Comparison of ENCODE assay signal across 9 cellular contexts in the genomic region with DNA sequence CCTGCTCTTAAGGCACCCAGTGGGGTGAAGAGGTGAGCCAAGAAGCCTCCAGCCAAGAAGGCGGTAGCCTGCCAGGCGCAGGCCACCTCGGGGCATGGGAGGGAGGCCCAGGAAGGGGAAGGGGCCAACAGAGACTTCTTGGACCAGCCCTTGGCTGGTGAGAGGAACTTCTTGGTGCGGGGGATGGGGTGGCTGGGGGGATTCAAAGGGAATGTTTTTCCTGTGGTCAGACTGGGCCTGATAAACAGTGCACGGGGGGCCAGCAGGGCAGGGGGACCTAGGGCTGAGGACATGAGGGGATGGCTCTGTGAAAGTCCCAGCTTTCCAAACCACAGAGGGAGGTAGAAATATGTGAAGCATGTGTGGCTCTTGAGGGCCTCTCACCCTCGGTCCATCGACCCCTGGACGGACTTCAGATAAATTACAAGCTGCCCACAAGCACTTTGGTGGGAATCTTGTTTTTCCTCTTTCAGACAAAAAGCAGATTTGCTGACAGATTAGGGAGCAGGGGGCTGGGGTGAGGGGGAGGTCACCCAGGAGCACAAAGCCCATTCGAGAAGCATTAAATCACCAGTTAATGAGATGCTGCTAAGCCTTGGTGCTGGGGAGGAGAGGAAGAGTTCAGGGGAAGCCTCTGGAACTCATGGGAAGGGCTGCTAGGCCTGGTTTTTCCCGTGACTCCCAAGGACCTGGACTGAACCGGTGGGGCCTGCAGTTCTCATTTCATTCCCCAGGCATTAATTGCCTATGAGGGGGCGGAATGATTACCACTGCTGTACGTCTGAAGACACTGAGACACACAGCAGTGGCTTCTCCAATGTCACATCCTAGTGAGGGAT. TPM values are rescaled to one million over a fixed set of nuclear protein-coding genes. Genes with fewer than 3 reads are reported as not detected.
A peak's percentile ranks its signal among the peaks of the same experiment; 100 is the strongest.
DNase-seq lines count a peak whose midpoint lies in the region; ATAC-seq, FAIRE-seq and TF ChIP-seq lines count a peak whose summit lies in the region.
"Had no signal": no experiment of that assay in that cellular context is flagged by ENCODE, and none has a peak within 500 bp of the region (broad histone marks: within the 10 kb centered on the region; RNA-seq: fewer than 3 reads in every experiment).

No MANE protein-coding gene starts in this region.

- no peaks in the 10 kb centered on the region for H3K9me3 ChIP-seq in A549

- no peak for TF ChIP-seq EP300 in A549 (IDR thresholded peaks at IDR 0.05)

- CTCF ChIA-PET in A549 (lab: Yijun Ruan, JAX): interaction anchor here (0.7 to 1.4 kb wide), 4 partner anchors 15 to 113 kb away, joined by 3 to 7 read pairs (median 3); no protein-coding TSS in a partner anchor

- H3K4me2 ChIP-seq in A549: 0 out of 3 replicates have a peak overlapping the region, but pooled peaks have one; percentile 20

- POLR2A ChIA-PET in A549 (lab: Yijun Ruan, JAX): no interaction called here

- DNase-seq in A549 (ENCODE audit: low read depth in 1 of 2, low spot score in 1 of 2) (no peak), H7 (peak; percentile 72), amniotic epithelial cell (ENCODE audit: low read depth) (peak; percentile 100), medulla oblongata (ENCODE audit: extremely low spot score) (peak; percentile 64), GM12892 (ENCODE audit: insufficient read length) (no peak)
- no peak for DNase-seq in activated T-cell treated with anti-CD3 and anti-CD28 coated beads, Interleukin-2, amount 50 U/mL, for 72 hours
- DNase-seq: kidney glomerular epithelial cell had no signal

- H3K27me3 ChIP-seq in H7 (ENCODE audit: control insufficient read depth, insufficient read depth, low read length): no peaks in the 10 kb centered on the region

- peaks cover 53% of the 10 kb centered on the region for H3K4me1 ChIP-seq in A549

- peak overlapping the region in 1 of 2 donors; percentile 46 for H3K4me3 Mint-ChIP-seq in activated T-cell treated with anti-CD3 and anti-CD28 coated beads, Interleukin-2, amount 50 U/mL, for 72 hours

- no peaks in the 10 kb centered on the region for H3K27me3 Mint-ChIP-seq in activated T-cell treated with anti-CD3 and anti-CD28 coated beads, Interleukin-2, amount 50 U/mL, for 72 hours (ENCODE audit: low read depth)

- TF ChIP-seq CTCF in A549 (IDR thresholded peaks at IDR 0.05): no peak

- no peak for ATAC-seq in A549
- no peak for ATAC-seq in GM18868 (IDR thresholded peaks at IDR 0.05; ENCODE audit: unreplicated experiment)
- no peak for ATAC-seq in GM19328 (IDR thresholded peaks at IDR 0.05; ENCODE audit: unreplicated experiment)
- ATAC-seq in activated T-cell treated with anti-CD3 and anti-CD28 coated beads, Interleukin-2, amount 50 U/mL, for 72 hours (replicated peaks in 1 of 2): no peak

- H3K9me3 Mint-ChIP-seq in activated T-cell treated with anti-CD3 and anti-CD28 coated beads, Interleukin-2, amount 50 U/mL, for 72 hours: no peaks in the 10 kb centered on the region

- 79% methylated on average over 13 of the region's 13 CpGs for WGBS in A549 (ENCODE audit: missing lambda C conversion rate)

- H3K27ac Mint-ChIP-seq in activated T-cell treated with anti-CD3 and anti-CD28 coated beads, Interleukin-2, amount 50 U/mL, for 72 hours: no peak overlapping the region

- peak overlapping the region; percentile 28 to 85; a peak in 4 of 6 replicates for H3K27ac ChIP-seq in A549

- no peak for TF ChIP-seq RAD21 in A549 (conservative IDR thresholded peaks at IDR 0.05 in 1 of 2, IDR thresholded peaks at IDR 0.05 in 1 of 2)

- H3K36me3 ChIP-seq in H7 (replicated peaks; ENCODE audit: control insufficient read depth, insufficient read depth, low read length): no peaks in the 10 kb centered on the region

- no peaks in the 10 kb centered on the region for H3K36me3 Mint-ChIP-seq in activated T-cell treated with anti-CD3 and anti-CD28 coated beads, Interleukin-2, amount 50 U/mL, for 72 hours (ENCODE audit: insufficient read depth in 2 of 2)

- FAIRE-seq in A549 (lab: Jason Lieb, UNC) (no peak), GM12892 (lab: Jason Lieb, UNC) (no peak)

- peaks cover 50% of the 10 kb centered on the region for H3K4me1 Mint-ChIP-seq in activated T-cell treated with anti-CD3 and anti-CD28 coated beads, Interleukin-2, amount 50 U/mL, for 72 hours (ENCODE audit: low read depth)

- H3K4me3 ChIP-seq in A549: no peak overlapping the region
- H3K4me3 ChIP-seq in H7 (ENCODE audit: insufficient read depth, low read depth, low read length): no peak overlapping the region

- TF ChIP-seq POLR2A in A549 (IDR thresholded peaks at IDR 0.05; ENCODE audit: low read length) (no peak), GM12892 (IDR thresholded peaks at IDR 0.05; ENCODE audit: low read depth, low read length) (no peak)

TF ChIP-seq in A549, 52 proteins besides CTCF, POLR2A, EP300 and RAD21:
- TF ChIP-seq CEBPB (IDR thresholded peaks at IDR 0.05) (no peak), HDAC2 (IDR thresholded peaks at IDR 0.05) (no peak), ZNF302 (CRISPR knock-in tag; IDR thresholded peaks at IDR 0.05) (no peak), MAFK (IDR thresholded peaks at IDR 0.05; ENCODE audit: partially characterized antibody) (no peak), CHD4 (IDR thresholded peaks at IDR 0.05; ENCODE audit: borderline replicate concordance) (no peak), MYC (IDR thresholded peaks at IDR 0.05; ENCODE audit: borderline replicate concordance, low read length) (no peak), FOSL2 (IDR thresholded peaks at IDR 0.05) (no peak), FOSL2 (CRISPR knock-in tag; IDR thresholded peaks at IDR 0.05) (no peak), FOSB (CRISPR knock-in tag; IDR thresholded peaks at IDR 0.05) (no peak), EHMT2 (IDR thresholded peaks at IDR 0.05; ENCODE audit: low read depth) (no peak), ESRRA (IDR thresholded peaks at IDR 0.05; ENCODE audit: borderline replicate concordance, low read length) (no peak), ZSCAN20 (CRISPR knock-in tag; IDR thresholded peaks at IDR 0.05) (no peak), RARB (CRISPR knock-in tag; IDR thresholded peaks at IDR 0.05) (no peak), NR3C1 (IDR thresholded peaks at IDR 0.05) (no peak), RNF2 (IDR thresholded peaks at IDR 0.05; ENCODE audit: borderline replicate concordance, low read depth) (no peak), PHF8 (IDR thresholded peaks at IDR 0.05; ENCODE audit: borderline replicate concordance, low read depth) (no peak)
- TF ChIP-seq, protein P1, sequence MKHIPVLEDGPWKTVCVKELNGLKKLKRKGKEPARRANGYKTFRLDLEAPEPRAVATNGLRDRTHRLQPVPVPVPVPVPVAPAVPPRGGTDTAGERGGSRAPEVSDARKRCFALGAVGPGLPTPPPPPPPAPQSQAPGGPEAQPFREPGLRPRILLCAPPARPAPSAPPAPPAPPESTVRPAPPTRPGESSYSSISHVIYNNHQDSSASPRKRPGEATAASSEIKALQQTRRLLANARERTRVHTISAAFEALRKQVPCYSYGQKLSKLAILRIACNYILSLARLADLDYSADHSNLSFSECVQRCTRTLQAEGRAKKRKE (CRISPR knock-in tag; IDR thresholded peaks at IDR 0.05; ENCODE audit: low read depth): no peak
- TF ChIP-seq, protein P2, sequence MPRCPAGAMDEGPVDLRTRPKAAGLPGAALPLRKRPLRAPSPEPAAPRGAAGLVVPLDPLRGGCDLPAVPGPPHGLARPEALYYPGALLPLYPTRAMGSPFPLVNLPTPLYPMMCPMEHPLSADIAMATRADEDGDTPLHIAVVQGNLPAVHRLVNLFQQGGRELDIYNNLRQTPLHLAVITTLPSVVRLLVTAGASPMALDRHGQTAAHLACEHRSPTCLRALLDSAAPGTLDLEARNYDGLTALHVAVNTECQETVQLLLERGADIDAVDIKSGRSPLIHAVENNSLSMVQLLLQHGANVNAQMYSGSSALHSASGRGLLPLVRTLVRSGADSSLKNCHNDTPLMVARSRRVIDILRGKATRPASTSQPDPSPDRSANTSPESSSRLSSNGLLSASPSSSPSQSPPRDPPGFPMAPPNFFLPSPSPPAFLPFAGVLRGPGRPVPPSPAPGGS (IDR thresholded peaks at IDR 0.05): no peak

RNA-seq across cellular contexts. Expression of a gene that starts 11.3 kb away (rescaled TPM):
- polyA plus RNA-seq in A549 (2011; rRNA removed) (not detected in 2 replicates), A549 (2017; fragmentation: RNase III; extraction: RNeasy Plus Mini Kit Qiagen cat#74134 plus additional on column Dnase treatment) (0.07 TPM in 1 of 3 replicates, not detected in the others)
- 0.06 TPM in 1 of 2 replicates, not detected in the other for polyA plus RNA-seq in A549 (2012; cell fraction: cytosol; rRNA removed)
- polyA plus RNA-seq in A549 (2012; cell fraction: nucleus; rRNA removed): 0.11 TPM in 1 of 2 replicates, not detected in the other
- 0.15 TPM in 1 of 2 replicates, not detected in the other for polyA minus RNA-seq in A549 (2011; rRNA and poly(A)+ RNA removed)
- total RNA-seq in H7 (2014; rRNA removed; shearing (Covaris generic)): 1.2 and 2.2 TPM in 2 replicates
- not detected for polyA plus RNA-seq in GM12892 (2012; ENCODE audit: missing spikeins)
- total RNA-seq in activated T-cell treated with anti-CD3 and anti-CD28 coated beads, Interleukin-2, amount 50 U/mL, for 72 hours: under 1 TPM; 0.35 to 0.53 TPM

RNA-seq across cellular contexts. Expression of a gene that starts 18.8 kb away (rescaled TPM):
- polyA plus RNA-seq in A549 (2011; rRNA removed): 0.19 and 0.44 TPM in 2 replicates
- polyA plus RNA-seq in A549 (2012; cell fraction: cytosol; rRNA removed): 0.12 and 0.13 TPM in 2 replicates
- 1.1 and 1.3 TPM in 2 replicates for polyA plus RNA-seq in A549 (2012; cell fraction: nucleus; rRNA removed)
- 0.17 to 0.28 TPM (median 0.18 TPM) in 3 replicates for polyA plus RNA-seq in A549 (2017; fragmentation: RNase III; extraction: RNeasy Plus Mini Kit Qiagen cat#74134 plus additional on column Dnase treatment)
- 1.0 and 1.4 TPM in 2 replicates for polyA minus RNA-seq in A549 (2011; rRNA and poly(A)+ RNA removed)
- total RNA-seq in H7 (2014; rRNA removed; shearing (Covaris generic)): 40.6 and 40.8 TPM in 2 replicates
- 0.19 TPM for polyA plus RNA-seq in GM12892 (2012; ENCODE audit: missing spikeins)
- 1 to 10 TPM in 1 of 2 donors, under 1 TPM in 1; 0.53 to 1.0 TPM for total RNA-seq in activated T-cell treated with anti-CD3 and anti-CD28 coated beads, Interleukin-2, amount 50 U/mL, for 72 hours

Comparison
In these comparisons a context has a peak if more than half of its experiments do, and no peak if none do; other contexts are left out.
1. DNase-seq: peak in H7 (single experiment), amniotic epithelial cell (single experiment) and medulla oblongata (single experiment); none in A549 (0 of 2), GM12892 (single experiment) and activated T-cell treated with anti-CD3 and anti-CD28 coated beads, Interleukin-2, amount 50 U/mL, for 72 hours (0 of 2).
2. RNA of a gene that starts 18.8 kb away (total RNA-seq): 40.6 to 40.8 TPM in H7; 0.53 to 1.0 TPM in activated T-cell treated with anti-CD3 and anti-CD28 coated beads, Interleukin-2, amount 50 U/mL, for 72 hours; every median in the first group is over 10 times any median in the second.